Comparison of ENCODE assay signal across 8 cellular contexts in the genomic region with DNA sequence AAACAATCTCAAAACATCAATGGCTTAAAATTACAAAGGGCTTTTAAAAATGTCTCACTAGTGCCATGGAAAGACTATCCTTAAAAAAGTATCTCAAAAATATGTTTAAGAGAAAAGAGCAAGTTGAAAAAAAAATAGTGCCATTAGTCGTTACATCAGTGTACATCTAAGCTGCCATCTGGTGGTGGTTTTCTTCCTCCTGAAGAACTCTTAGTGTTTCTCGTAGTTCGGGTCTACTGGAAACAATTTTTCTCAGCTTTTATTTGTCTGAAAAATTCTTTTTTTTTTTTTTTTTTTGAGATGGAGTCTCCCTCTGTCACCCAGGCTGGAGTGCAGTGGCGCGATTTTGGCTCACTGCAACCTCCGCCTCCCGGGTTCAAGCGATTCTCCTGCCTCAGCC. TPM values are rescaled to one million over a fixed set of nuclear protein-coding genes. Genes with fewer than 3 reads are reported as not detected.
DNase-seq lines count a peak whose midpoint lies in the region; ATAC-seq, FAIRE-seq and TF ChIP-seq lines count a peak whose summit lies in the region.
"Not testable (repeated sequence)": the region's sequence is repeated elsewhere in the genome, so short reads cannot be mapped to it uniquely, and the experiment has no call there.
"Had no signal": no experiment of that assay in that cellular context is flagged by ENCODE, and none has a peak within 500 bp of the region (broad histone marks: within the 10 kb centered on the region; RNA-seq: fewer than 3 reads in every experiment).

No MANE protein-coding gene starts in this region.

- TF ChIP-seq RAD21 in HepG2 (CRISPR knock-in tag; IDR thresholded peaks at IDR 0.05), result not testable (repeated sequence)

- peak; percentile 3 for TF ChIP-seq CTCF in CD4-positive, alpha-beta T cell (IDR thresholded peaks at IDR 0.05)
- TF ChIP-seq CTCF in NB4 (IDR thresholded peaks at IDR 0.05; ENCODE audit: low read depth, low read length), result peak; percentile 52
- TF ChIP-seq CTCF in Panc1 (IDR thresholded peaks at IDR 0.05), result peak; percentile 60
- peak; percentile 33 for TF ChIP-seq CTCF in epithelial cell of proximal tubule (conservative IDR thresholded peaks at IDR 0.05; ENCODE audit: low read depth, low read length)
- peak; percentile 43 for TF ChIP-seq CTCF in HepG2 (CRISPR knock-in tag; IDR thresholded peaks at IDR 0.05)

- not testable (repeated sequence) for H3K9me3 Mint-ChIP-seq in CD4-positive, alpha-beta T cell

- 61% methylated on average over 8 of the region's 8 CpGs for WGBS in HepG2 (ENCODE audit: low lambda C conversion rate)

- not testable (repeated sequence) for H3K4me3 ChIP-seq in NB4 (ENCODE audit: low read depth, low read length); Panc1 (ENCODE audit: low read depth in 2 of 2, low read length in 2 of 2); adipocyte (ENCODE audit: low read length); epithelial cell of proximal tubule (ENCODE audit: low read depth, low read length); HepG2 (replicated peaks in 1 of 3; ENCODE audit: insufficient read depth in 1 of 3, low read depth in 2 of 3, low read length in 3 of 3)

- peaks cover 16% of the 10 kb centered on the region for H3K36me3 Mint-ChIP-seq in CD4-positive, alpha-beta T cell (ENCODE audit: low read depth)

- H3K4me3 Mint-ChIP-seq in CD4-positive, alpha-beta T cell, result not testable (repeated sequence)

- not testable (repeated sequence) for FAIRE-seq in HepG2 (lab: Jason Lieb, UNC)

- H3K27me3 ChIP-seq in CD4-positive, alpha-beta T cell (ENCODE audit: control insufficient read depth, insufficient read depth, low read length); Panc1 (ENCODE audit: control insufficient read depth, insufficient read depth, low read length); adipocyte (replicated peaks; ENCODE audit: control insufficient read depth, insufficient read depth, low read length); HepG2 (ENCODE audit: control insufficient read depth in 1 of 2, insufficient read depth in 2 of 2, low read length in 2 of 2): not testable (repeated sequence)

- ATAC-seq in CD4-positive, alpha-beta T cell (ENCODE audit: poor library complexity); Panc1: not testable (repeated sequence)
- peak; percentile 56 for ATAC-seq in HepG2

- POLR2A ChIA-PET in CD4-positive, alpha-beta T cell (lab: Charles Lee); Panc1 (lab: Charles Lee); HepG2 (lab: Yijun Ruan, JAX): not testable (repeated sequence)

- intact Hi-C loops in CD4-positive, alpha-beta T cell (cut with DNase I, micrococcal nuclease); HepG2 (cut with micrococcal nuclease; ENCODE audit: unreplicated experiment): not testable (repeated sequence)
- intact Hi-C loops in Panc1 (cut with micrococcal nuclease; ENCODE audit: unreplicated experiment), result loop anchor here (10.0 kb wide), 1 partner anchor 219 kb away; no protein-coding TSS in a partner anchor

- H3K4me2 ChIP-seq in HepG2 (ENCODE audit: low read depth, low read length), result not testable (repeated sequence)

- H2AFZ ChIP-seq in HepG2 (ENCODE audit: low read length), result not testable (repeated sequence)

- H3K9me3 ChIP-seq in CD4-positive, alpha-beta T cell (ENCODE audit: control insufficient read depth, low read length); Panc1 (ENCODE audit: control insufficient read depth, insufficient read depth, low read depth, low read length); adipocyte (ENCODE audit: control insufficient read depth, low read length): not testable (repeated sequence)
- H3K9me3 ChIP-seq in HepG2 (ENCODE audit: low read length), result peaks cover 12% of the 10 kb centered on the region

- in situ Hi-C loops in Panc1 (cut with HindIII; ENCODE audit: low pct_unique_long_range_greater_than_20kb, low sequenced_read_pairs); HepG2 (cut with HindIII; ENCODE audit: extremely low pct_ligation_motif_present, low pct_unique_long_range_greater_than_20kb): not testable (repeated sequence)

- CTCF ChIA-PET in CD4-positive, alpha-beta T cell (lab: Charles Lee); HepG2 (lab: Yijun Ruan, JAX; ENCODE audit: low intra/inter-chr PET ratio, low total read pairs): not testable (repeated sequence)
- CTCF ChIA-PET in Panc1 (lab: Charles Lee), result interaction anchor here (0.6 to 0.7 kb wide), 6 partner anchors 18 to 449 kb away, joined by 4 to 6 read pairs (median 5); no protein-coding TSS in a partner anchor

- DNase-seq in CD4-positive, alpha-beta T cell; Panc1 (ENCODE audit: low read depth, low spot score); epithelial cell of proximal tubule (ENCODE audit: low read depth): not testable (repeated sequence)
- DNase-seq in HCEC 1CT (peak; percentile 31), NB4 (ENCODE audit: low read depth) (peak; percentile 60), adipocyte (ENCODE audit: low read depth) (peak; percentile 26), HepG2 (ENCODE audit: low spot score) (peak; percentile 33)

- TF ChIP-seq POLR2A in NB4 (IDR thresholded peaks at IDR 0.05; ENCODE audit: extremely low read depth, insufficient read length); HepG2 (IDR thresholded peaks at IDR 0.05; ENCODE audit: insufficient read depth in 1 of 2, low read depth in 2 of 2, low read length in 2 of 2): not testable (repeated sequence)

- not testable (repeated sequence) for H3K79me2 ChIP-seq in HepG2 (ENCODE audit: insufficient read depth, low read length)

- not testable (repeated sequence) for H3K36me3 ChIP-seq in Panc1 (ENCODE audit: control insufficient read depth, insufficient read depth, low read length); HepG2 (replicated peaks in 1 of 2; ENCODE audit: control insufficient read depth in 1 of 2, insufficient read depth in 2 of 2, low read length in 2 of 2)
- H3K36me3 ChIP-seq in adipocyte (ENCODE audit: control insufficient read depth, insufficient read depth, low read length, severe bottlenecking), result peaks cover 17% of the 10 kb centered on the region

- not testable (repeated sequence) for H4K20me1 ChIP-seq in HepG2 (ENCODE audit: insufficient read depth, low read length)

- not testable (repeated sequence) for BruUV-seq in Panc1 (replicated peaks; lab: Mats Ljungman, UMichigan); HepG2 (replicated peaks; lab: Mats Ljungman, UMichigan)

- H3K9ac ChIP-seq in adipocyte (ENCODE audit: low read length); HepG2 (ENCODE audit: insufficient read depth, low read depth, low read length): not testable (repeated sequence)

- TF ChIP-seq EP300 in HepG2 (IDR thresholded peaks at IDR 0.05; ENCODE audit: low read depth in 2 of 2, low read length in 2 of 2); HepG2 (CRISPR knock-in tag; IDR thresholded peaks at IDR 0.05; ENCODE audit: borderline replicate concordance): not testable (repeated sequence)

- not testable (repeated sequence) for H3K27ac Mint-ChIP-seq in CD4-positive, alpha-beta T cell

- not testable (repeated sequence) for H3K27ac ChIP-seq in CD4-positive, alpha-beta T cell (ENCODE audit: low read depth, low read length); Panc1 (ENCODE audit: low read length); HepG2 (ENCODE audit: extremely low read length, insufficient read depth, low read length)

- not testable (repeated sequence) for H3K4me1 ChIP-seq in Panc1 (ENCODE audit: control insufficient read depth, insufficient read depth, low read length); adipocyte (ENCODE audit: control insufficient read depth, insufficient read depth, low read length); HepG2 (ENCODE audit: insufficient read depth, low read length)

- not testable (repeated sequence) for H3K27me3 Mint-ChIP-seq in CD4-positive, alpha-beta T cell

- not testable (repeated sequence) for H3K4me1 Mint-ChIP-seq in CD4-positive, alpha-beta T cell (ENCODE audit: low read depth)

TF ChIP-seq in HepG2, 621 proteins besides CTCF, POLR2A, EP300 and RAD21:
- 0 out of 2 replicates have a peak, but pooled peaks have one; percentile 14 for TF ChIP-seq STAG1 (CRISPR knock-in tag; IDR thresholded peaks at IDR 0.05)

RNA-seq across cellular contexts. Expression of a gene that starts 5.9 kb away (rescaled TPM):
- under 1 TPM; 0.71 to 0.73 TPM for total RNA-seq in CD4-positive, alpha-beta T cell
- total RNA-seq in Panc1 (2021; ENCODE audit: unreplicated experiment) (1.2 TPM), epithelial cell of proximal tubule (0.07 TPM in 1 of 2 replicates, not detected in the other), HepG2 (2016; rRNA removed; fragmentation: Illumina TruSeq; extraction: Trizol) (not detected in 2 replicates)
- polyA plus RNA-seq in Panc1 (2012; ENCODE audit: insufficient read length), result 1.4 TPM
- not detected in 2 replicates for total RNA-seq in HepG2 (2016; cell fraction: cytosol; rRNA removed; fragmentation: Illumina TruSeq; extraction: Trizol; ENCODE audit: low read depth)
- total RNA-seq in HepG2 (2016; cell fraction: insoluble cytoplasmic fraction; rRNA removed; fragmentation: Illumina TruSeq; extraction: Trizol), result not detected in 2 replicates
- not detected in 2 replicates for total RNA-seq in HepG2 (2016; cell fraction: membrane; rRNA removed; fragmentation: Illumina TruSeq; extraction: Trizol)
- not detected in 2 replicates for total RNA-seq in HepG2 (2016; cell fraction: nucleus; rRNA removed; fragmentation: Illumina TruSeq; extraction: Trizol)
- polyA plus RNA-seq in HepG2 (2011; rRNA removed), result 0.09 and 0.12 TPM in 2 replicates
- 0.05 TPM in 1 of 2 replicates, not detected in the other for polyA plus RNA-seq in HepG2 (2011; cell fraction: cytosol; rRNA removed)
- 0.21 and 0.40 TPM in 2 replicates for polyA plus RNA-seq in HepG2 (2011; cell fraction: nucleus; rRNA removed)
- 0.04 TPM in 1 of 2 replicates, not detected in the other for polyA plus RNA-seq in HepG2 (2012)
- polyA plus RNA-seq in HepG2 (2016; cell fraction: cytosol; fragmentation: Illumina TruSeq; extraction: Trizol; ENCODE audit: low read depth), result not detected in 2 replicates
- not detected in 2 replicates for polyA plus RNA-seq in HepG2 (2016; cell fraction: insoluble cytoplasmic fraction; fragmentation: Illumina TruSeq; extraction: Trizol; ENCODE audit: low read depth)
- polyA plus RNA-seq in HepG2 (2016; cell fraction: membrane; fragmentation: Illumina TruSeq; extraction: Trizol; ENCODE audit: low read depth), result not detected in 2 replicates
- polyA plus RNA-seq in HepG2 (2016; cell fraction: nucleus; fragmentation: Illumina TruSeq; extraction: Trizol; ENCODE audit: insufficient read depth, low read depth), result 0.68 and 0.77 TPM in 2 replicates
- 0.04 and 0.54 TPM in 2 replicates for polyA minus RNA-seq in HepG2 (2011; rRNA and poly(A)+ RNA removed; ENCODE audit: low replicate concordance)
- polyA minus RNA-seq in HepG2 (2011; cell fraction: cytosol; rRNA and poly(A)+ RNA removed), result not detected in 2 replicates
- polyA minus RNA-seq in HepG2 (2011; cell fraction: nucleus; rRNA and poly(A)+ RNA removed), result 0.25 and 0.26 TPM in 2 replicates
- polyA plus RNA-seq: naive thymus-derived CD4-positive, alpha-beta T cell had no signal

Comparison
In these comparisons a context has a peak if more than half of its experiments do, and no peak if none do; other contexts are left out.
1. CTCF ChIP-seq: peak in every context shown above with its lines; median percentile 60 in Panc1; 52 in NB4; 43 in HepG2; 33 in epithelial cell of proximal tubule; 3 in CD4-positive, alpha-beta T cell.